ENCODE assay signal across 11 cellular contexts in genomic region chr11:114076974-114077373, GRCh38. TPM values are rescaled to one million over a fixed set of nuclear protein-coding genes. Genes with fewer than 3 reads are reported as not detected.
DNase-seq lines count a peak whose midpoint lies in the region; ATAC-seq and TF ChIP-seq lines count a peak whose summit lies in the region.
"Had no signal": no experiment of that assay in that cellular context is flagged by ENCODE, and none has a peak within 500 bp of the region (broad histone marks: within the 10 kb centered on the region; RNA-seq: fewer than 3 reads in every experiment).

No MANE protein-coding gene starts in this region.

- H3K4me2 ChIP-seq in mammary epithelial cell (ENCODE audit: insufficient read depth, low read depth, low read length), result no peak overlapping the region
- H3K4me2 ChIP-seq: KMS-11 had no signal

- POLR2A ChIA-PET in MCF 10A (lab: Yijun Ruan, JAX), result interaction anchor here (0.7 to 1.1 kb wide), 2 partner anchors 12 to 151 kb away, joined by 3 read pairs; no protein-coding TSS in a partner anchor

- H3K36me3 ChIP-seq in mammary epithelial cell (ENCODE audit: insufficient read depth, low read length), result no peaks in the 10 kb centered on the region
- no peaks in the 10 kb centered on the region for H3K36me3 ChIP-seq in endodermal cell (ENCODE audit: control insufficient read depth, insufficient read depth, low read length)
- peaks cover 0 to 69% (median 0%) of the 10 kb centered on the region in 3 donors for H3K36me3 ChIP-seq in tibial nerve
- peaks cover 0 to 70% (median 0%) of the 10 kb centered on the region in 3 donors for H3K36me3 ChIP-seq in esophagus squamous epithelium
- H3K36me3 ChIP-seq: SJCRH30 had no signal

- H3K27me3 ChIP-seq in mammary epithelial cell (ENCODE audit: insufficient read depth, low read length) (peaks cover 1% of the 10 kb centered on the region), endodermal cell (ENCODE audit: control insufficient read depth, insufficient read depth, low read length, poor library complexity, severe bottlenecking) (peaks cover 17% of the 10 kb centered on the region), tibial nerve (no peaks in the 10 kb centered on the region), esophagus squamous epithelium (peaks cover 0 to 5% (median 0%) of the 10 kb centered on the region in 4 donors)

- no peak overlapping the region for H2AFZ ChIP-seq in mammary epithelial cell (ENCODE audit: low read depth, low read length)

- TF ChIP-seq CTCF in MCF 10A (IDR thresholded peaks at IDR 0.05; ENCODE audit: unreplicated experiment) (no peak), mammary epithelial cell (conservative IDR thresholded peaks at IDR 0.05 in 1 of 2, IDR thresholded peaks at IDR 0.05 in 1 of 2; ENCODE audit: extremely low read depth in 1 of 2, insufficient read depth in 1 of 2, low read depth in 1 of 2, low read length in 2 of 2) (no peak), endodermal cell (conservative IDR thresholded peaks at IDR 0.05) (no peak), tibial nerve (IDR thresholded peaks at IDR 0.05) (no peak), esophagus squamous epithelium (IDR thresholded peaks at IDR 0.05) (no peak)

- BruUV-seq in MCF 10A (replicated peaks; lab: Mats Ljungman, UMichigan), result no TSS peak
- BruUV-seq in mammary epithelial cell (replicated peaks; lab: Mats Ljungman, UMichigan), result no TSS peak

- H3K4me1 ChIP-seq in mammary epithelial cell (ENCODE audit: insufficient read depth, low read length), result no peaks in the 10 kb centered on the region
- H3K4me1 ChIP-seq in endodermal cell (ENCODE audit: control insufficient read depth, insufficient read depth, low read length), result peaks cover 21% of the 10 kb centered on the region
- H3K4me1 ChIP-seq in tibial nerve, result peaks cover 0 to 100% (median 78%) of the 10 kb centered on the region in 4 donors
- peaks cover 30 to 98% (median 63%) of the 10 kb centered on the region in 3 donors for H3K4me1 ChIP-seq in esophagus squamous epithelium
- H3K4me1 ChIP-seq: SJCRH30 had no signal

- H3K27ac ChIP-seq in mammary epithelial cell (ENCODE audit: insufficient read depth, low read depth, low read length), result no peak overlapping the region
- peak overlapping the region; percentile 65 for H3K27ac ChIP-seq in endodermal cell (ENCODE audit: low read depth, low read length)
- peak overlapping the region in 3 of 4 donors; percentile 15 to 68 (median 57) for H3K27ac ChIP-seq in tibial nerve
- H3K27ac ChIP-seq in esophagus squamous epithelium, result peak overlapping the region in 2 of 4 donors; percentile 4 to 67
- H3K27ac ChIP-seq: KMS-11, SJCRH30 had no signal

- peak overlapping the region; percentile 67 for H3K4me3 Mint-ChIP-seq in MCF 10A (ENCODE audit: unreplicated experiment)
- H3K4me3 Mint-ChIP-seq in endodermal cell, result peak overlapping the region; percentile 35

- H3K79me2 ChIP-seq in mammary epithelial cell (ENCODE audit: insufficient read depth, low read length), result no peaks in the 10 kb centered on the region

- 82% methylated on average over 1 of the region's 2 CpGs for WGBS in mammary epithelial cell (ENCODE audit: low coverage, missing lambda C conversion rate)
- 48% methylated on average over 2 of the region's 2 CpGs; no CpG with 5 or more reads in 1 of the 2 experiments for WGBS in endodermal cell (ENCODE audit: insufficient coverage in 1 of 2, insufficient read length in 1 of 2), 2 experiments
- 71 to 75% methylated on average over 2 of the region's 2 CpGs for WGBS in tibial nerve, 2 donors
- WGBS in esophagus squamous epithelium, 2 donors, result 49 to 75% methylated on average over 2 of the region's 2 CpGs

- H3K36me3 Mint-ChIP-seq in MCF 10A (ENCODE audit: insufficient read depth, unreplicated experiment) (peaks cover 100% of the 10 kb centered on the region), endodermal cell (ENCODE audit: low read depth) (no peaks in the 10 kb centered on the region)
- H3K36me3 Mint-ChIP-seq: stimulated activated memory B cell treated with anti-CD40 and anti-IgM and Interleukin-4, amounts not matched to agents 10 μg/mL and 1 μg/mL and 100 μg/mL, for 72 hours had no signal

- dilution Hi-C loops in mammary epithelial cell (cut with HindIII; ENCODE audit: low sequenced_read_pairs), result no loop called here

- DNase-seq in MCF 10A (ENCODE audit: unreplicated experiment), result no peak
- DNase-seq in mammary epithelial cell, result no peak
- DNase-seq in NCI-H69 (lab: John Stamatoyannopoulos, UW), result peak; percentile 95
- peak; percentile 58 for DNase-seq in endodermal cell
- DNase-seq in tibial nerve (ENCODE audit: low spot score in 2 of 2), result no peak
- DNase-seq in esophagus squamous epithelium (lab: John Stamatoyannopoulos, UW), result no peak
- DNase-seq: SJCRH30 had no signal

- H3K9me3 Mint-ChIP-seq in MCF 10A (ENCODE audit: unreplicated experiment), result no peaks in the 10 kb centered on the region
- H3K9me3 Mint-ChIP-seq in endodermal cell, result no peaks in the 10 kb centered on the region
- H3K9me3 Mint-ChIP-seq: stimulated activated memory B cell treated with anti-CD40 and anti-IgM and Interleukin-4, amounts not matched to agents 10 μg/mL and 1 μg/mL and 100 μg/mL, for 72 hours had no signal

- CTCF ChIA-PET in MCF 10A (lab: Yijun Ruan, JAX), result no interaction called here
- CTCF ChIA-PET in mammary epithelial cell (lab: Charles Lee; ENCODE audit: low non-redundant PET), result no interaction called here

- no peaks in the 10 kb centered on the region for H4K20me1 ChIP-seq in mammary epithelial cell (ENCODE audit: insufficient read depth, low read length)

- H3K9ac ChIP-seq in mammary epithelial cell (ENCODE audit: insufficient read depth, low read length) (no peak overlapping the region), endodermal cell (ENCODE audit: extremely low read depth, low read length, poor library complexity, severe bottlenecking) (peak overlapping the region; percentile 72)
- H3K9ac ChIP-seq: KMS-11 had no signal

- TF ChIP-seq EP300 in tibial nerve (IDR thresholded peaks at IDR 0.05), result no peak

- ATAC-seq in esophagus mucosa (no peak), HG03159 (IDR thresholded peaks at IDR 0.05; ENCODE audit: unreplicated experiment) (no peak)
- ATAC-seq: stimulated activated memory B cell treated with anti-CD40 and anti-IgM and Interleukin-4, amounts not matched to agents 10 μg/mL and 1 μg/mL and 100 μg/mL, for 72 hours had no signal

- H3K4me3 ChIP-seq in mammary epithelial cell (replicated peaks in 1 of 3; ENCODE audit: insufficient read depth in 1 of 3, low read depth in 2 of 3, low read length in 3 of 3) (no peak overlapping the region), endodermal cell (ENCODE audit: low read length) (peak overlapping the region; percentile 62), tibial nerve (peak overlapping the region in 1 of 4 donors; percentile 33), esophagus squamous epithelium (peak overlapping the region in 2 of 4 donors; percentile 21 to 24)
- H3K4me3 ChIP-seq: SJCRH30 had no signal

- in situ Hi-C loops in mammary epithelial cell (cut with MboI; ENCODE audit: low sequenced_read_pairs in 2 of 2), result no loop called here

- H3K27ac Mint-ChIP-seq in MCF 10A (ENCODE audit: low read depth, unreplicated experiment) (peak overlapping the region; percentile 52), endodermal cell (peak overlapping the region; percentile 98)
- H3K27ac Mint-ChIP-seq: stimulated activated memory B cell treated with anti-CD40 and anti-IgM and Interleukin-4, amounts not matched to agents 10 μg/mL and 1 μg/mL and 100 μg/mL, for 72 hours had no signal

- H3K27me3 Mint-ChIP-seq in MCF 10A (ENCODE audit: insufficient read depth, unreplicated experiment) (no peaks in the 10 kb centered on the region), endodermal cell (ENCODE audit: insufficient read depth) (peaks cover 87% of the 10 kb centered on the region)

- H3K9me3 ChIP-seq in mammary epithelial cell (replicated peaks; ENCODE audit: insufficient read depth, low read length) (no peaks in the 10 kb centered on the region), endodermal cell (ENCODE audit: control insufficient read depth, low read length) (no peaks in the 10 kb centered on the region), tibial nerve (no peaks in the 10 kb centered on the region), esophagus squamous epithelium (no peaks in the 10 kb centered on the region)
- H3K9me3 ChIP-seq: SJCRH30 had no signal

- TF ChIP-seq POLR2A in tibial nerve (IDR thresholded peaks at IDR 0.05) (no peak), esophagus squamous epithelium (IDR thresholded peaks at IDR 0.05) (no peak)

- peaks cover 83% of the 10 kb centered on the region for H3K4me1 Mint-ChIP-seq in MCF 10A (ENCODE audit: insufficient read depth, unreplicated experiment)
- peaks cover 78% of the 10 kb centered on the region for H3K4me1 Mint-ChIP-seq in endodermal cell

- intact Hi-C loops in MCF 10A (cut with micrococcal nuclease) (no loop called here), mammary epithelial cell (cut with micrococcal nuclease) (no loop called here), esophagus squamous epithelium (cut with DNase I) (no loop called here)

RNA-seq across cellular contexts. Expression of gene ZBTB16, which starts 17.5 kb away (rescaled TPM):
- total RNA-seq in MCF 10A (2022), result 70.4 and 75.3 TPM in 2 replicates
- 10 to 100 TPM in 1 of 2 donors, 1 to 10 TPM in 1; 1.6 to 20.2 TPM for total RNA-seq in mammary epithelial cell
- 0.48 TPM for polyA plus RNA-seq in mammary epithelial cell
- 1.7 TPM for polyA minus RNA-seq in mammary epithelial cell
- total RNA-seq in endodermal cell, result 1 to 10 TPM; 4.1 to 5.8 TPM
- polyA plus RNA-seq in endodermal cell (2013, experiment 1 of 2), result 16.5 TPM
- polyA plus RNA-seq in endodermal cell (2013, experiment 2 of 2), result 16.8 TPM
- total RNA-seq in tibial nerve, result 100 to 1,000 TPM; 405 to 756 (median 580) TPM
- total RNA-seq in esophagus mucosa, result 5.4 TPM
- total RNA-seq in esophagus squamous epithelium, result 100 to 1,000 TPM in 1 of 4 donors, 10 to 100 TPM in 3; 10.4 to 137 (median 18.8) TPM
- total RNA-seq: SJCRH30 had no signal

Comparison
In these comparisons a context has a peak if more than half of its experiments do, and no peak if none do; other contexts are left out.
1. DNase-seq: peak in NCI-H69 (single experiment) and endodermal cell (single experiment); none in MCF 10A (single experiment), mammary epithelial cell (single experiment), tibial nerve (0 of 2) and esophagus squamous epithelium (single experiment).